ENCODE assay signal across 13 cellular contexts in genomic region chr11:58592760-58593472, GRCh38. TPM values are rescaled to one million over a fixed set of nuclear protein-coding genes. Genes with fewer than 3 reads are reported as not detected.
A peak's percentile ranks its signal among the peaks of the same experiment; 100 is the strongest.
DNase-seq lines count a peak whose midpoint lies in the region; ATAC-seq and TF ChIP-seq lines count a peak whose summit lies in the region.
"Had no signal": no experiment of that assay in that cellular context is flagged by ENCODE, and none has a peak within 500 bp of the region (broad histone marks: within the 10 kb centered on the region; RNA-seq: fewer than 3 reads in every experiment).

No MANE protein-coding gene starts in this region.

- WGBS in sigmoid colon, 2 donors: 20 to 73% methylated on average over 5 of the region's 5 CpGs

- TF ChIP-seq POLR2A in sigmoid colon (IDR thresholded peaks at IDR 0.05): no peak

- no peak for TF ChIP-seq CTCF in sigmoid colon (IDR thresholded peaks at IDR 0.05)

- no peak overlapping the region for H3K4me3 ChIP-seq in sigmoid colon
- H3K4me3 ChIP-seq: Peyer's patch had no signal

- peaks cover 15% of the 10 kb centered on the region for H3K36me3 Mint-ChIP-seq in activated naive CD8-positive, alpha-beta T cell

- H3K4me1 Mint-ChIP-seq in activated naive CD8-positive, alpha-beta T cell (ENCODE audit: low read depth): peaks cover 82% of the 10 kb centered on the region

- no peaks in the 10 kb centered on the region for H3K27me3 Mint-ChIP-seq in activated naive CD8-positive, alpha-beta T cell
- H3K27me3 Mint-ChIP-seq: memory B cell had no signal

- no peak for ATAC-seq in GM21526 (IDR thresholded peaks at IDR 0.05; ENCODE audit: low FRiP score, unreplicated experiment)

- TF ChIP-seq EP300 in sigmoid colon (IDR thresholded peaks at IDR 0.05): no peak

- peak overlapping the region; percentile 67 for H3K4me3 Mint-ChIP-seq in activated naive CD8-positive, alpha-beta T cell
- H3K4me3 Mint-ChIP-seq: memory B cell had no signal

- H3K9me3 Mint-ChIP-seq in activated naive CD8-positive, alpha-beta T cell (ENCODE audit: low read depth): no peaks in the 10 kb centered on the region
- H3K9me3 Mint-ChIP-seq: memory B cell had no signal

- H3K4me1 ChIP-seq in sigmoid colon: peaks cover 0 to 22% (median 14%) of the 10 kb centered on the region in 4 donors

- no peak overlapping the region for H3K27ac ChIP-seq in sigmoid colon
- H3K27ac ChIP-seq: WERI-Rb-1 had no signal

- peak; percentile 21 for DNase-seq in activated CD4-positive, CD25-positive, alpha-beta regulatory T cell treated with anti-CD3 and anti-CD28 coated beads, Interleukin-2, amount 50 U/mL, for 16 hours (ENCODE audit: low read depth, low spot score)
- no peak for DNase-seq in activated CD4-positive, CD25-positive, alpha-beta regulatory T cell treated with anti-CD3 and anti-CD28 coated beads, Interleukin-2, amount 50 U/mL, for 72 hours
- DNase-seq in NCI-H2029 (lab: John Stamatoyannopoulos, UW) (peak; percentile 90), sigmoid colon (no peak), SKM-1 treated with dmso at 0.1 percent for 144 hours (lab: John Stamatoyannopoulos, UW; ENCODE audit: unreplicated experiment) (no peak)
- peak; percentile 49 to 64 for DNase-seq in stimulated activated CD4-positive, alpha-beta T cell treated with anti-CD3 and anti-CD28 coated beads, Interleukin-2, amount 100 ng/mL, for 24 hours
- DNase-seq: foreskin fibroblast, KBM-7, WERI-Rb-1 had no signal

- intact Hi-C loops in sigmoid colon (cut with DNase I): no loop called here

- no peaks in the 10 kb centered on the region for H3K9me3 ChIP-seq in sigmoid colon
- H3K9me3 ChIP-seq: Peyer's patch had no signal

- no peaks in the 10 kb centered on the region for H3K27me3 ChIP-seq in sigmoid colon
- H3K27me3 ChIP-seq: Peyer's patch had no signal

- H3K27ac Mint-ChIP-seq in activated naive CD8-positive, alpha-beta T cell: peak overlapping the region; percentile 94
- H3K27ac Mint-ChIP-seq: memory B cell had no signal

- no peaks in the 10 kb centered on the region for H3K36me3 ChIP-seq in sigmoid colon
- H3K36me3 ChIP-seq: Peyer's patch had no signal

RNA-seq across cellular contexts. Expression of gene ZFP91, which starts 14.1 kb away (rescaled TPM):
- total RNA-seq in sigmoid colon: 10 to 100 TPM; 68.4 to 77.4 (median 74.0) TPM
- polyA plus RNA-seq in sigmoid colon: 10 to 100 TPM; 31.6 to 43.2 (median 34.2) TPM

RNA-seq across cellular contexts. Expression of gene LPXN, which starts 17.3 kb away (rescaled TPM):
- 10 to 100 TPM in 1 of 4 donors, 1 to 10 TPM in 3; 4.8 to 11.4 (median 6.9) TPM for total RNA-seq in sigmoid colon
- 10 to 100 TPM; 12.0 to 26.8 (median 13.6) TPM for polyA plus RNA-seq in sigmoid colon

RNA-seq across cellular contexts. Expression of gene CNTF, which starts 29.5 kb away (rescaled TPM):
- total RNA-seq in sigmoid colon: 1 to 10 TPM; 1.2 to 1.8 (median 1.7) TPM
- under 1 TPM in 1 of 3 donors, not detected in 2; 0.87 TPM for polyA plus RNA-seq in sigmoid colon

Comparison
In these comparisons a context has a peak if more than half of its experiments do, and no peak if none do; other contexts are left out.
1. DNase-seq: peak in activated CD4-positive, CD25-positive, alpha-beta regulatory T cell treated with anti-CD3 and anti-CD28 coated beads, Interleukin-2, amount 50 U/mL, for 16 hours (single experiment), NCI-H2029 (single experiment) and stimulated activated CD4-positive, alpha-beta T cell treated with anti-CD3 and anti-CD28 coated beads, Interleukin-2, amount 100 ng/mL, for 24 hours (2 of 2); none in activated CD4-positive, CD25-positive, alpha-beta regulatory T cell treated with anti-CD3 and anti-CD28 coated beads, Interleukin-2, amount 50 U/mL, for 72 hours (single experiment), sigmoid colon (single experiment) and SKM-1 treated with dmso at 0.1 percent for 144 hours (single experiment).